In the genomic region with DNA sequence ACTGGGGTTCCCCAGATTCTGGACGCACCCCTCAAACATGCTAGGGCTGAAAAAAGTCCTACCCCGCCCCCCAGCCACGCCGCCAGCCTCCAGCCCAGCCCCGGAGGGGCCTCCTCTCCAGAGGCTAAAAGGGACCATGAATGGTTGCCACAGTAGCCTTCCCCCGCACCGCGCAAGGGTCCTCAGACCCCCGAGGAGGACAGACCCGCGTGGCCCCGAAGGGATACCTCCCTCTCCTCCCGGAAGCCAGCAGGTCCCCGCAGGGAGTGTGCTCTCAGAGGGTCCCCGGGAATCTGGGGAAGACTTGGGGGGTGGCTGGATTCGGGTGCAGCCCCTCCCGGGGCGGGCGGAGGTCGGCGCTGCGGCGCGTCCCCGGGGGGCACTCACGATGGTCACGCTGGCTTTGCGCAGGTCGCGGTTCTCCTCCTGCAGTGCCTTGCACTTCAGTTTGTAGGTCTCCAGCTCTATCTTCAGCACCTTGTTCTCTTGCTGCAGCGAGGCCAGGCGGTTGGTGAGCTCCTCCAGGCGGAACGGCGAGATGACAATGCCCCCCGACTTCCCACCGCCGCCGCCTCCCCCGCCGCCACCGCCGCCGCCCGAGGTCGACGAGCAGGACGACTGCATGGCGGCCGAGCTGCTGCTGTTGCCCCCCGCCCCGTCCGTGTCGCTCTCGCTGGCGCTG, we compare ENCODE assay signal across 9 cellular contexts. TPM values are rescaled to one million over a fixed set of nuclear protein-coding genes. Genes with fewer than 3 reads are reported as not detected.
DNase-seq lines count a peak whose midpoint lies in the region; ATAC-seq, FAIRE-seq and TF ChIP-seq lines count a peak whose summit lies in the region.
"Had no signal": no experiment of that assay in that cellular context is flagged by ENCODE, and none has a peak within 500 bp of the region (broad histone marks: within the 10 kb centered on the region; RNA-seq: fewer than 3 reads in every experiment).

No MANE protein-coding gene starts in this region.

- BruUV-seq in endothelial cell of umbilical vein (replicated peaks; lab: Mats Ljungman, UMichigan) = TSS peak; percentile 8

- H3K9me3 Mint-ChIP-seq in activated CD4-positive, alpha-beta T cell treated with anti-CD3 and anti-CD28 coated beads, Interleukin-2, amount 10 ng/mL, durations not matched to agents 7 days and 5 days = peaks cover 2% of the 10 kb centered on the region
- no peaks in the 10 kb centered on the region for H3K9me3 Mint-ChIP-seq in T-helper 1 cell treated with Interleukin-12 subunit alpha and Interleukin-12 subunit beta and Interleukin-4 antibody, amounts not matched to agents 30 μg/mL and 1 μg/mL, for 36 hours
- no peaks in the 10 kb centered on the region for H3K9me3 Mint-ChIP-seq in natural killer cell treated with Interleukin-12 subunit alpha and Interleukin-12 subunit beta and Interleukin-15 and Interleukin-18, amount 100 ng/mL, for 72 hours

- dilution Hi-C loops in endothelial cell of umbilical vein (cut with MboI; ENCODE audit: extremely low pct_ligation_motif_present, low sequenced_read_pairs) = no loop called here

- peak overlapping the region; percentile 66 to 81 (median 68) for H3K4me3 ChIP-seq in endothelial cell of umbilical vein (replicated peaks in 1 of 3; ENCODE audit: insufficient read depth in 1 of 3, low read depth in 1 of 3, low read length in 3 of 3)

- H4K20me1 ChIP-seq in endothelial cell of umbilical vein (replicated peaks; ENCODE audit: control insufficient read depth, extremely low read depth, insufficient read depth, low read length) = peaks cover 3% of the 10 kb centered on the region

- CTCF ChIA-PET in activated CD4-positive, alpha-beta T cell treated with anti-CD3 and anti-CD28 coated beads, Interleukin-2, amount 10 ng/mL, durations not matched to agents 7 days and 5 days (lab: Charles Lee) = interaction anchor here (0.6 to 2.2 kb wide), 29 partner anchors 7 to 317 kb away, joined by 3 to 16 read pairs (median 4); no protein-coding TSS in a partner anchor
- CTCF ChIA-PET in endothelial cell of umbilical vein (lab: Charles Lee) = interaction anchor here (0.6 to 3.1 kb wide), 20 partner anchors 8 to 279 kb away, joined by 3 to 34 read pairs (median 4); no protein-coding TSS in a partner anchor

- FAIRE-seq in endothelial cell of umbilical vein (lab: Jason Lieb, UNC) = no peak
- FAIRE-seq: endometrium had no signal

- peak overlapping the region; percentile 3 for H3K27ac ChIP-seq in endothelial cell of umbilical vein (ENCODE audit: insufficient read depth, low read depth, low read length)

- H3K79me2 ChIP-seq in endothelial cell of umbilical vein (ENCODE audit: control insufficient read depth, insufficient read depth, low read length) = peaks cover 51% of the 10 kb centered on the region

- H3K9me1 ChIP-seq in endothelial cell of umbilical vein (replicated peaks; ENCODE audit: control insufficient read depth, extremely low read depth, insufficient read depth, low read length) = no peaks in the 10 kb centered on the region

- peak overlapping the region; percentile 87 for H3K4me2 ChIP-seq in endothelial cell of umbilical vein (ENCODE audit: insufficient read depth, low read length)

- ATAC-seq in natural killer cell treated with Interleukin-12 subunit alpha and Interleukin-12 subunit beta and Interleukin-15 and Interleukin-18, amount 100 ng/mL, for 72 hours = no peak

- peaks cover 60% of the 10 kb centered on the region for H3K4me1 Mint-ChIP-seq in activated CD4-positive, alpha-beta T cell treated with anti-CD3 and anti-CD28 coated beads, Interleukin-2, amount 10 ng/mL, durations not matched to agents 7 days and 5 days
- H3K4me1 Mint-ChIP-seq in T-helper 1 cell treated with Interleukin-12 subunit alpha and Interleukin-12 subunit beta and Interleukin-4 antibody, amounts not matched to agents 30 μg/mL and 1 μg/mL, for 36 hours (ENCODE audit: low read depth) = peaks cover 51% of the 10 kb centered on the region
- peaks cover 57 to 62% of the 10 kb centered on the region in 2 donors for H3K4me1 Mint-ChIP-seq in natural killer cell treated with Interleukin-12 subunit alpha and Interleukin-12 subunit beta and Interleukin-15 and Interleukin-18, amount 100 ng/mL, for 72 hours (ENCODE audit: low read depth in 2 of 2)

- peak overlapping the region; percentile 92 for H3K4me3 Mint-ChIP-seq in activated CD4-positive, alpha-beta T cell treated with anti-CD3 and anti-CD28 coated beads, Interleukin-2, amount 10 ng/mL, durations not matched to agents 7 days and 5 days
- H3K4me3 Mint-ChIP-seq in T-helper 1 cell treated with Interleukin-12 subunit alpha and Interleukin-12 subunit beta and Interleukin-4 antibody, amounts not matched to agents 30 μg/mL and 1 μg/mL, for 36 hours = peak overlapping the region; percentile 98
- peak overlapping the region; percentile 87 for H3K4me3 Mint-ChIP-seq in natural killer cell treated with Interleukin-12 subunit alpha and Interleukin-12 subunit beta and Interleukin-15 and Interleukin-18, amount 100 ng/mL, for 72 hours

- peak overlapping the region; percentile 98 for H3K27ac Mint-ChIP-seq in activated CD4-positive, alpha-beta T cell treated with anti-CD3 and anti-CD28 coated beads, Interleukin-2, amount 10 ng/mL, durations not matched to agents 7 days and 5 days
- H3K27ac Mint-ChIP-seq in T-helper 1 cell treated with Interleukin-12 subunit alpha and Interleukin-12 subunit beta and Interleukin-4 antibody, amounts not matched to agents 30 μg/mL and 1 μg/mL, for 36 hours = peak overlapping the region; percentile 95
- H3K27ac Mint-ChIP-seq in natural killer cell treated with Interleukin-12 subunit alpha and Interleukin-12 subunit beta and Interleukin-15 and Interleukin-18, amount 100 ng/mL, for 72 hours = peak overlapping the region; percentile 93 to 100

- peaks cover 32% of the 10 kb centered on the region for H3K4me1 ChIP-seq in endothelial cell of umbilical vein (ENCODE audit: control insufficient read depth, extremely low read depth, insufficient read depth, low read length)

- H3K27me3 ChIP-seq in endothelial cell of umbilical vein (ENCODE audit: control insufficient read depth in 2 of 2, insufficient read depth in 2 of 2, low read length in 2 of 2) = no peaks in the 10 kb centered on the region

- POLR2A ChIA-PET in activated CD4-positive, alpha-beta T cell treated with anti-CD3 and anti-CD28 coated beads, Interleukin-2, amount 10 ng/mL, durations not matched to agents 7 days and 5 days (lab: Charles Lee) = interaction anchor here (0.6 kb wide), 1 partner anchor 20 kb away, joined by 4 read pairs; no protein-coding TSS in a partner anchor
- POLR2A ChIA-PET in endothelial cell of umbilical vein (lab: Charles Lee) = interaction anchor here (1.0 to 1.2 kb wide), 3 partner anchors 29 to 75 kb away, joined by 3 to 4 read pairs (median 3); no protein-coding TSS in a partner anchor

- H3K36me3 Mint-ChIP-seq in activated CD4-positive, alpha-beta T cell treated with anti-CD3 and anti-CD28 coated beads, Interleukin-2, amount 10 ng/mL, durations not matched to agents 7 days and 5 days (ENCODE audit: low read depth) = peaks cover 14% of the 10 kb centered on the region
- peaks cover 25% of the 10 kb centered on the region for H3K36me3 Mint-ChIP-seq in T-helper 1 cell treated with Interleukin-12 subunit alpha and Interleukin-12 subunit beta and Interleukin-4 antibody, amounts not matched to agents 30 μg/mL and 1 μg/mL, for 36 hours (ENCODE audit: low read depth)
- peaks cover 20% of the 10 kb centered on the region for H3K36me3 Mint-ChIP-seq in natural killer cell treated with Interleukin-12 subunit alpha and Interleukin-12 subunit beta and Interleukin-15 and Interleukin-18, amount 100 ng/mL, for 72 hours

- no peak for DNase-seq in activated CD4-positive, alpha-beta T cell treated with anti-CD3 and anti-CD28 coated beads, Interleukin-2, amount 10 ng/mL, durations not matched to agents 7 days and 5 days
- no peak for DNase-seq in activated CD4-positive, alpha-beta T cell treated with anti-CD3 and anti-CD28 coated beads, Interleukin-2, amount 50 U/mL, for 1 hour
- DNase-seq in endothelial cell of umbilical vein (ENCODE audit: low read depth, low spot score) (no peak), SHP77 (lab: John Stamatoyannopoulos, UW) (no peak), H4 (ENCODE audit: low spot score) (no peak), T-helper 9 cell (no peak)
- DNase-seq in natural killer cell treated with Interleukin-12 subunit alpha and Interleukin-12 subunit beta and Interleukin-15 and Interleukin-18, amount 100 ng/mL, for 72 hours (ENCODE audit: low spot score) = no peak

- H3K27me3 Mint-ChIP-seq in activated CD4-positive, alpha-beta T cell treated with anti-CD3 and anti-CD28 coated beads, Interleukin-2, amount 10 ng/mL, durations not matched to agents 7 days and 5 days = no peaks in the 10 kb centered on the region
- no peaks in the 10 kb centered on the region for H3K27me3 Mint-ChIP-seq in T-helper 1 cell treated with Interleukin-12 subunit alpha and Interleukin-12 subunit beta and Interleukin-4 antibody, amounts not matched to agents 30 μg/mL and 1 μg/mL, for 36 hours (ENCODE audit: low read depth)
- H3K27me3 Mint-ChIP-seq in natural killer cell treated with Interleukin-12 subunit alpha and Interleukin-12 subunit beta and Interleukin-15 and Interleukin-18, amount 100 ng/mL, for 72 hours = peaks cover under 1% of the 10 kb centered on the region in 2 donors

- peak overlapping the region; percentile 22 for H2AFZ ChIP-seq in endothelial cell of umbilical vein (ENCODE audit: low read depth, low read length)

- no peaks in the 10 kb centered on the region for H3K36me3 ChIP-seq in endothelial cell of umbilical vein (ENCODE audit: control insufficient read depth in 2 of 2, extremely low read depth in 1 of 2, insufficient read depth in 2 of 2, low read length in 2 of 2)

- peak overlapping the region; percentile 69 for H3K9ac ChIP-seq in endothelial cell of umbilical vein (replicated peaks; ENCODE audit: extremely low read depth, insufficient read depth, low read length)

- intact Hi-C loops in endothelial cell of umbilical vein (cut with micrococcal nuclease) = loop anchor here (1.0 to 10.0 kb wide), 4 partner anchors 76 to 519 kb away; no protein-coding TSS in a partner anchor

- no peaks in the 10 kb centered on the region for H3K9me3 ChIP-seq in endothelial cell of umbilical vein (replicated peaks; ENCODE audit: control insufficient read depth, insufficient read depth, low read length)

- TF ChIP-seq POLR2A in endothelial cell of umbilical vein (IDR thresholded peaks at IDR 0.05; ENCODE audit: low read depth, low read length) = no peak

- TF ChIP-seq CTCF in endothelial cell of umbilical vein (IDR thresholded peaks at IDR 0.05; ENCODE audit: extremely low read depth in 1 of 2, insufficient read depth in 1 of 2, low read depth in 1 of 2, low read length in 2 of 2) = no peak

RNA-seq across cellular contexts. Expression of gene CCDC6, which starts 0.5 kb away (rescaled TPM):
- total RNA-seq in activated CD4-positive, alpha-beta T cell treated with anti-CD3 and anti-CD28 coated beads, Interleukin-2, amount 10 ng/mL, durations not matched to agents 7 days and 5 days = 10 to 100 TPM; 18.9 to 21.8 TPM
- total RNA-seq in endothelial cell of umbilical vein = 36.8 TPM in 2 replicates
- polyA plus RNA-seq in endothelial cell of umbilical vein = 15.7 and 16.8 TPM in 2 replicates
- polyA plus RNA-seq in endothelial cell of umbilical vein (2011; cell fraction: cytosol; rRNA removed) = 16.3 and 16.5 TPM in 2 replicates
- 12.9 and 14.3 TPM in 2 replicates for polyA plus RNA-seq in endothelial cell of umbilical vein (2011; cell fraction: nucleus; rRNA removed)
- polyA plus RNA-seq in endothelial cell of umbilical vein (2012) = 21.7 and 28.4 TPM in 2 replicates
- 37.8 and 45.7 TPM in 2 replicates for polyA minus RNA-seq in endothelial cell of umbilical vein
- polyA minus RNA-seq in endothelial cell of umbilical vein (2011; cell fraction: cytosol; rRNA and poly(A)+ RNA removed) = 32.4 TPM
- polyA minus RNA-seq in endothelial cell of umbilical vein (2011; cell fraction: nucleus; rRNA and poly(A)+ RNA removed) = 23.0 and 30.5 TPM in 2 replicates
- total RNA-seq in natural killer cell treated with Interleukin-12 subunit alpha and Interleukin-12 subunit beta and Interleukin-15 and Interleukin-18, amount 100 ng/mL, for 72 hours = 100 to 1,000 TPM in 1 of 2 donors, 10 to 100 TPM in 1; 65.7 to 104 TPM
- 13.3 and 14.5 TPM in 2 replicates for total RNA-seq in H4 (2014; rRNA removed; shearing (Covaris generic))
